In genomic region chr3:7447197-7447769, GRCh38 we compare ENCODE assay signal across 14 cellular contexts.
DNase-seq lines count a peak whose midpoint lies in the region; ATAC-seq and TF ChIP-seq lines count a peak whose summit lies in the region.
"Had no signal": no experiment of that assay in that cellular context is flagged by ENCODE, and none has a peak within 500 bp of the region (broad histone marks: within the 10 kb centered on the region; RNA-seq: fewer than 3 reads in every experiment).

No MANE protein-coding gene starts in this region.

- no peak for TF ChIP-seq POLR2A in sigmoid colon (IDR thresholded peaks at IDR 0.05)

- H3K27ac ChIP-seq in sigmoid colon = no peak overlapping the region

- no peaks in the 10 kb centered on the region for H3K36me3 ChIP-seq in sigmoid colon
- H3K36me3 ChIP-seq: HAP-1 had no signal

- no peak for DNase-seq in activated CD4-positive, alpha-beta T cell treated with anti-CD3 and anti-CD28 coated beads, Interleukin-2, amount 50 U/mL, for 48 hours
- DNase-seq in sigmoid colon = no peak
- DNase-seq in DMS 273 treated with DMSO at 0.1 percent for 48 hours (lab: John Stamatoyannopoulos, UW) = no peak
- no peak for DNase-seq in NCI-H1048 (lab: John Stamatoyannopoulos, UW)
- DNase-seq: activated CD4-positive, alpha-beta T cell treated with anti-CD3 and anti-CD28 coated beads for 1 hour; activated naive CD4-positive, alpha-beta T cell treated with anti-CD3 and anti-CD28 coated beads for 36 hours; NCI-H446 treated with DMSO at 0.1 percent for 48 hours; SHP77; stimulated activated CD4-positive, alpha-beta T cell treated with anti-CD3 and anti-CD28 coated beads, Interleukin-15, amount 100 ng/mL, for 24 hours had no signal

- ATAC-seq in GM18498 (IDR thresholded peaks at IDR 0.05; ENCODE audit: unreplicated experiment) (peak; percentile 97), GM19438 (IDR thresholded peaks at IDR 0.05; ENCODE audit: low read depth, unreplicated experiment) (peak; percentile 99), HG02840 (IDR thresholded peaks at IDR 0.05; ENCODE audit: low FRiP score, unreplicated experiment) (peak; percentile 94), HG03457 (IDR thresholded peaks at IDR 0.05; ENCODE audit: unreplicated experiment) (peak; percentile 97)

- no peaks in the 10 kb centered on the region for H3K4me1 ChIP-seq in sigmoid colon
- H3K4me1 ChIP-seq: HAP-1 had no signal

- intact Hi-C loops in sigmoid colon (cut with DNase I) = no loop called here

- TF ChIP-seq EP300 in sigmoid colon (IDR thresholded peaks at IDR 0.05) = no peak

- no peak overlapping the region for H3K4me3 ChIP-seq in sigmoid colon
- H3K4me3 ChIP-seq: HAP-1 had no signal

- no peaks in the 10 kb centered on the region for H3K9me3 ChIP-seq in sigmoid colon
- H3K9me3 ChIP-seq: HAP-1 had no signal

- H3K27me3 ChIP-seq in sigmoid colon = no peaks in the 10 kb centered on the region

- 71 to 75% methylated on average over 6 of the region's 6 CpGs for WGBS in sigmoid colon, 2 donors

- TF ChIP-seq CTCF in sigmoid colon (IDR thresholded peaks at IDR 0.05) = no peak
